Comparison of ENCODE assay signal across 8 cellular contexts in genomic region chr15:74320358-74321247, GRCh38.
A peak's percentile ranks its signal among the peaks of the same experiment; 100 is the strongest.
DNase-seq lines count a peak whose midpoint lies in the region; ATAC-seq lines count a peak whose summit lies in the region.

No MANE protein-coding gene starts in this region.

- DNase-seq in AG20443 (ENCODE audit: low spot score) (peak; percentile 68), GM19240 (ENCODE audit: insufficient read length, low spot score) (peak; percentile 30), NCI-H748 (lab: John Stamatoyannopoulos, UW; ENCODE audit: unreplicated experiment) (peak; percentile 59), hepatic stellate cell (ENCODE audit: low spot score) (peak; percentile 67)
- DNase-seq in activated naive CD4-positive, alpha-beta T cell treated with anti-CD3 and anti-CD28 coated beads, Interleukin-2, amount 50 U/mL, for 16 hours, result peak; percentile 34
- peak; percentile 33 for DNase-seq in stimulated activated CD4-positive, alpha-beta T cell treated with anti-CD3 and anti-CD28 coated beads, Interleukin-4, amount 100 ng/mL, for 24 hours

- ATAC-seq in GM21737 (IDR thresholded peaks at IDR 0.05; ENCODE audit: unreplicated experiment), result no peak
- no peak for ATAC-seq in activated CD4-positive, CD25-positive, alpha-beta regulatory T cell treated with anti-CD3 and anti-CD28 coated beads, Interleukin-2, amount 50 U/mL, for 24 hours
